ENCODE assay signal across 35 cellular contexts in genomic region chr17:12963505-12963904, GRCh38.
"Had no signal": no experiment of that assay in that cellular context is flagged by ENCODE, and none has a peak within 500 bp of the region (broad histone marks: within the 10 kb centered on the region; RNA-seq: fewer than 3 reads in every experiment).

No MANE protein-coding gene starts in this region.

- H3K27me3 ChIP-seq: ascending aorta, cardiac muscle cell had no signal

- H3K36me3 ChIP-seq: cardiac muscle cell had no signal

- DNase-seq: activated B cell treated with CpG ODN at 0.5 μM for 24 hours; activated CD4-positive, alpha-beta memory T cell treated with anti-CD3 and anti-CD28 coated beads for 36 hours; activated CD4-positive, alpha-beta T cell treated with anti-CD3 and anti-CD28 coated beads for 4 hours; activated CD4-positive, alpha-beta T cell treated with anti-CD3 and anti-CD28 coated beads, Interleukin-2, amount 10 ng/mL, durations not matched to agents 24 days and 14 days; activated CD4-positive, alpha-beta T cell treated with anti-CD3 and anti-CD28 coated beads, Interleukin-2, amount 50 U/mL, for 1 hour; activated CD4-positive, alpha-beta T cell treated with anti-CD3 and anti-CD28 coated beads, Interleukin-2, amount 50 U/mL, for 4 hours; activated CD4-positive, CD25-positive, alpha-beta regulatory T cell treated with anti-CD3 and anti-CD28 coated beads, Interleukin-2, amount 50 U/mL, for 72 hours; activated CD8-positive, alpha-beta memory T cell treated with anti-CD3 and anti-CD28 coated beads, Interleukin-2, amount 50 U/mL, for 4 hours; activated CD8-positive, alpha-beta T cell treated with anti-CD3 and anti-CD28 coated beads for 36 hours; activated effector memory CD4-positive, alpha-beta T cell treated with anti-CD3 and anti-CD28 coated beads, Interleukin-2, amount 50 U/mL, for 16 hours; activated gamma-delta T cell treated with Interleukin-2 at 50 U/mL for 16 hours; activated naive CD4-positive, alpha-beta T cell; activated naive CD4-positive, alpha-beta T cell treated with anti-CD3 and anti-CD28 coated beads for 36 hours; activated naive CD8-positive, alpha-beta T cell treated with anti-CD3 and anti-CD28 coated beads, Interleukin-2, amount 10 ng/mL, durations not matched to agents 7 days and 5 days; activated naive CD8-positive, alpha-beta T cell treated with anti-CD3 and anti-CD28 coated beads, Interleukin-2, amount 50 U/mL, for 24 hours; activated T-cell treated with anti-CD3 and anti-CD28 coated beads for 4 hours; activated T-cell treated with anti-CD3 and anti-CD28 coated beads, Interleukin-2, amount 50 U/mL, for 1 hour; activated T-cell treated with anti-CD3 and anti-CD28 coated beads, Interleukin-2, amount 50 U/mL, for 4 hours; activated T-cell treated with anti-CD3 and anti-CD28 coated beads, Interleukin-2, amount 50 U/mL, for 72 hours; amygdala; anterior cingulate cortex; T-cell; T-helper 17 cell; T-helper 9 cell had no signal

- FAIRE-seq: bronchial epithelial cell, TTC549 had no signal

- H3K4me1 Mint-ChIP-seq: activated B cell treated with CpG ODN at 0.5 μM for 24 hours; activated CD4-positive, alpha-beta T cell treated with anti-CD3 and anti-CD28 coated beads, Interleukin-2, amount 10 ng/mL, durations not matched to agents 24 days and 14 days; activated naive CD4-positive, alpha-beta T cell treated with anti-CD3 and anti-CD28 coated beads, Interleukin-2, amount 50 U/mL, for 24 hours; activated naive CD8-positive, alpha-beta T cell treated with anti-CD3 and anti-CD28 coated beads, Interleukin-2, amount 10 ng/mL, durations not matched to agents 7 days and 5 days; activated naive CD8-positive, alpha-beta T cell treated with anti-CD3 and anti-CD28 coated beads, Interleukin-2, amount 50 U/mL, for 24 hours; activated T-helper 17 cell treated with anti-CD3 and anti-CD28 coated beads, Interleukin-2, amount 50 U/mL, for 72 hours; brain; central memory CD8-positive, alpha-beta T cell; T-cell; T-helper 17 cell had no signal

- H3K4me1 ChIP-seq: ascending aorta had no signal

- H3K4me3 Mint-ChIP-seq: activated B cell treated with CpG ODN at 0.5 μM for 24 hours; activated CD4-positive, alpha-beta memory T cell treated with anti-CD3 and anti-CD28 coated beads for 36 hours; activated CD4-positive, alpha-beta T cell treated with anti-CD3 and anti-CD28 coated beads, Interleukin-2, amount 10 ng/mL, durations not matched to agents 24 days and 14 days; activated CD8-positive, alpha-beta T cell treated with anti-CD3 and anti-CD28 coated beads for 36 hours; activated naive CD4-positive, alpha-beta T cell treated with anti-CD3 and anti-CD28 coated beads for 36 hours; activated naive CD4-positive, alpha-beta T cell treated with anti-CD3 and anti-CD28 coated beads, Interleukin-2, amount 50 U/mL, for 24 hours; activated naive CD8-positive, alpha-beta T cell; activated naive CD8-positive, alpha-beta T cell treated with anti-CD3 and anti-CD28 coated beads, Interleukin-2, amount 10 ng/mL, durations not matched to agents 7 days and 5 days; activated naive CD8-positive, alpha-beta T cell treated with anti-CD3 and anti-CD28 coated beads, Interleukin-2, amount 50 U/mL, for 24 hours; activated T-cell treated with anti-CD3 and anti-CD28 coated beads, Interleukin-2, amount 50 U/mL, for 4 hours; activated T-cell treated with anti-CD3 and anti-CD28 coated beads, Interleukin-2, amount 50 U/mL, for 72 hours; activated T-helper 1 cell treated with anti-CD3 and anti-CD28 coated beads, Interleukin-12 subunit alpha, Interleukin-12 subunit beta, Interleukin-2, Interleukin-4 antibody, amounts not matched to agents 30 ng/mL and 10 ng/mL and 1 ng/mL, durations not matched to agents 14 hours and 24 hours and 36 hours; activated T-helper 17 cell treated with anti-CD3 and anti-CD28 coated beads, Interleukin-2, amount 50 U/mL, for 72 hours; brain; central memory CD8-positive, alpha-beta T cell; T-cell; T-helper 17 cell had no signal

- H3K27ac Mint-ChIP-seq: activated B cell treated with CpG ODN at 0.5 μM for 24 hours; activated CD4-positive, alpha-beta memory T cell treated with anti-CD3 and anti-CD28 coated beads for 36 hours; activated CD4-positive, alpha-beta T cell treated with anti-CD3 and anti-CD28 coated beads, Interleukin-2, amount 10 ng/mL, durations not matched to agents 24 days and 14 days; activated CD8-positive, alpha-beta T cell treated with anti-CD3 and anti-CD28 coated beads for 36 hours; activated naive CD4-positive, alpha-beta T cell treated with anti-CD3 and anti-CD28 coated beads for 36 hours; activated naive CD4-positive, alpha-beta T cell treated with anti-CD3 and anti-CD28 coated beads, Interleukin-2, amount 50 U/mL, for 24 hours; activated naive CD8-positive, alpha-beta T cell; activated naive CD8-positive, alpha-beta T cell treated with anti-CD3 and anti-CD28 coated beads, Interleukin-2, amount 10 ng/mL, durations not matched to agents 7 days and 5 days; activated naive CD8-positive, alpha-beta T cell treated with anti-CD3 and anti-CD28 coated beads, Interleukin-2, amount 50 U/mL, for 24 hours; activated T-cell treated with anti-CD3 and anti-CD28 coated beads, Interleukin-2, amount 50 U/mL, for 72 hours; activated T-helper 1 cell treated with anti-CD3 and anti-CD28 coated beads, Interleukin-12 subunit alpha, Interleukin-12 subunit beta, Interleukin-2, Interleukin-4 antibody, amounts not matched to agents 30 ng/mL and 10 ng/mL and 1 ng/mL, durations not matched to agents 14 hours and 24 hours and 36 hours; activated T-helper 17 cell treated with anti-CD3 and anti-CD28 coated beads, Interleukin-2, amount 50 U/mL, for 72 hours; brain; T-cell; T-helper 17 cell had no signal

- H3K27ac ChIP-seq: ascending aorta, cardiac muscle cell, VCaP had no signal

- H3K9me3 Mint-ChIP-seq: activated CD4-positive, alpha-beta T cell treated with anti-CD3 and anti-CD28 coated beads, Interleukin-2, amount 10 ng/mL, durations not matched to agents 24 days and 14 days; activated CD8-positive, alpha-beta T cell treated with anti-CD3 and anti-CD28 coated beads for 36 hours; activated naive CD4-positive, alpha-beta T cell treated with anti-CD3 and anti-CD28 coated beads, Interleukin-2, amount 50 U/mL, for 24 hours; activated naive CD8-positive, alpha-beta T cell treated with anti-CD3 and anti-CD28 coated beads, Interleukin-2, amount 10 ng/mL, durations not matched to agents 7 days and 5 days; activated naive CD8-positive, alpha-beta T cell treated with anti-CD3 and anti-CD28 coated beads, Interleukin-2, amount 50 U/mL, for 24 hours; activated T-cell treated with anti-CD3 and anti-CD28 coated beads, Interleukin-2, amount 50 U/mL, for 4 hours; activated T-cell treated with anti-CD3 and anti-CD28 coated beads, Interleukin-2, amount 50 U/mL, for 72 hours; activated T-helper 1 cell treated with anti-CD3 and anti-CD28 coated beads, Interleukin-12 subunit alpha, Interleukin-12 subunit beta, Interleukin-2, Interleukin-4 antibody, amounts not matched to agents 30 ng/mL and 10 ng/mL and 1 ng/mL, durations not matched to agents 14 hours and 24 hours and 36 hours; activated T-helper 17 cell treated with anti-CD3 and anti-CD28 coated beads, Interleukin-2, amount 50 U/mL, for 72 hours; central memory CD8-positive, alpha-beta T cell had no signal

- H3K36me3 Mint-ChIP-seq: activated CD4-positive, alpha-beta memory T cell treated with anti-CD3 and anti-CD28 coated beads for 36 hours; activated naive CD4-positive, alpha-beta T cell treated with anti-CD3 and anti-CD28 coated beads, Interleukin-2, amount 50 U/mL, for 24 hours; activated naive CD8-positive, alpha-beta T cell; activated naive CD8-positive, alpha-beta T cell treated with anti-CD3 and anti-CD28 coated beads, Interleukin-2, amount 10 ng/mL, durations not matched to agents 7 days and 5 days; T-cell had no signal

- H3K4me3 ChIP-seq: ascending aorta, cardiac muscle cell had no signal

- H3K9me3 ChIP-seq: ascending aorta had no signal

- ATAC-seq: activated CD8-positive, alpha-beta T cell treated with anti-CD3 and anti-CD28 coated beads for 36 hours; activated naive CD8-positive, alpha-beta T cell treated with anti-CD3 and anti-CD28 coated beads, Interleukin-2, amount 50 U/mL, for 24 hours; activated T-cell treated with anti-CD3 and anti-CD28 coated beads, Interleukin-2, amount 50 U/mL, for 72 hours; activated T-helper 17 cell treated with anti-CD3 and anti-CD28 coated beads, Interleukin-2, amount 50 U/mL, for 72 hours; T-cell; T-helper 17 cell had no signal

- H3K27me3 Mint-ChIP-seq: activated B cell treated with CpG ODN at 0.5 μM for 24 hours; activated CD4-positive, alpha-beta T cell treated with anti-CD3 and anti-CD28 coated beads, Interleukin-2, amount 10 ng/mL, durations not matched to agents 24 days and 14 days; activated naive CD8-positive, alpha-beta T cell treated with anti-CD3 and anti-CD28 coated beads, Interleukin-2, amount 10 ng/mL, durations not matched to agents 7 days and 5 days; activated naive CD8-positive, alpha-beta T cell treated with anti-CD3 and anti-CD28 coated beads, Interleukin-2, amount 50 U/mL, for 24 hours had no signal
